39 cellular contexts compared by ENCODE assay signal in the genomic region with DNA sequence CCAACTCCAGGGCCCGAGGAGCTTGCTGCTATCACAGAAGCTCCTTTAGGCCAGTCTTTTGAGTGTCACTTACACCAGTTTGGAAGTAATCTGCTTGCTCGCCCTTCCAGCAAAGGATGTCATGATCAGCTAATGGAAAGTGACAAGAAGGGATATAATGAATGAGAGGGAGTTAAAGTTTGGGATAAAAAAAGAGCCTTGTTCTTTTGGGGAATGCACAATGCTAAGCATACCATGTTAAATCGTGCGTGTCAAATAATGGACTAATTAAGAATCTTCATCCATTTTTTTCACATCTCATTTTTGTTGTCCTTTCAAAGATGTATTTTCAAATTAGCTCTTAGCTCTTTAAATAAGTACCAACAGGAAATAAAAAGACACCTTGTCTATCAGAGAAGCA. TPM values are rescaled to one million over a fixed set of nuclear protein-coding genes. Genes with fewer than 3 reads are reported as not detected.
"Had no signal": no experiment of that assay in that cellular context is flagged by ENCODE, and none has a peak within 500 bp of the region (broad histone marks: within the 10 kb centered on the region; RNA-seq: fewer than 3 reads in every experiment).

No MANE protein-coding gene starts in this region.

- H3K27ac Mint-ChIP-seq: activated naive CD4-positive, alpha-beta T cell treated with anti-CD3 and anti-CD28 coated beads for 36 hours; activated naive CD4-positive, alpha-beta T cell treated with anti-CD3 and anti-CD28 coated beads, Interleukin-2, amount 10 ng/mL, durations not matched to agents 7 days and 5 days; activated naive CD4-positive, alpha-beta T cell treated with anti-CD3 and anti-CD28 coated beads, Interleukin-2, amount 50 U/mL, for 24 hours; activated naive CD4-positive, alpha-beta T cell treated with anti-CD3 and anti-CD28 coated beads, Interleukin-2, amount 50 U/mL, for 72 hours; activated naive CD8-positive, alpha-beta T cell; activated naive CD8-positive, alpha-beta T cell treated with anti-CD3 and anti-CD28 coated beads for 36 hours; activated naive CD8-positive, alpha-beta T cell treated with anti-CD3 and anti-CD28 coated beads, Interleukin-2, amount 10 ng/mL, durations not matched to agents 7 days and 5 days; activated naive CD8-positive, alpha-beta T cell treated with anti-CD3 and anti-CD28 coated beads, Interleukin-2, amount 50 U/mL, for 24 hours; activated T-cell treated with anti-CD3 and anti-CD28 coated beads, Interleukin-2, amount 50 U/mL, for 24 hours; activated T-cell treated with anti-CD3 and anti-CD28 coated beads, Interleukin-2, amount 50 U/mL, for 72 hours; activated T-helper 1 cell treated with anti-CD3 and anti-CD28 coated beads, Interleukin-12 subunit alpha, Interleukin-12 subunit beta, Interleukin-2, Interleukin-4 antibody, amounts not matched to agents 30 ng/mL and 10 ng/mL and 1 ng/mL, durations not matched to agents 14 hours and 24 hours and 36 hours; activated T-helper 17 cell treated with anti-CD3 and anti-CD28 coated beads, Interleukin-2, amount 50 U/mL, for 72 hours; activated T-helper 2 cell treated with anti-CD3 and anti-CD28 coated beads, Interferon-gamma antibody, Interleukin-2, Interleukin-4, amounts not matched to agents 10 μg/mL and 5 μg/mL and 100 μg/mL, durations not matched to agents 14 hours and 24 hours and 36 hours had no signal

- H3K27me3 Mint-ChIP-seq: activated naive CD4-positive, alpha-beta T cell treated with anti-CD3 and anti-CD28 coated beads, Interleukin-2, amount 10 ng/mL, durations not matched to agents 7 days and 5 days; central memory CD8-positive, alpha-beta T cell had no signal

- H3K4me3 Mint-ChIP-seq: activated naive CD4-positive, alpha-beta T cell treated with anti-CD3 and anti-CD28 coated beads for 36 hours; activated naive CD4-positive, alpha-beta T cell treated with anti-CD3 and anti-CD28 coated beads, Interleukin-2, amount 10 ng/mL, durations not matched to agents 7 days and 5 days; activated naive CD4-positive, alpha-beta T cell treated with anti-CD3 and anti-CD28 coated beads, Interleukin-2, amount 50 U/mL, for 24 hours; activated naive CD8-positive, alpha-beta T cell; activated naive CD8-positive, alpha-beta T cell treated with anti-CD3 and anti-CD28 coated beads for 36 hours; activated naive CD8-positive, alpha-beta T cell treated with anti-CD3 and anti-CD28 coated beads, Interleukin-2, amount 10 ng/mL, durations not matched to agents 7 days and 5 days; activated naive CD8-positive, alpha-beta T cell treated with anti-CD3 and anti-CD28 coated beads, Interleukin-2, amount 50 U/mL, for 24 hours; activated T-cell treated with anti-CD3 and anti-CD28 coated beads, Interleukin-2, amount 50 U/mL, for 24 hours; activated T-cell treated with anti-CD3 and anti-CD28 coated beads, Interleukin-2, amount 50 U/mL, for 4 hours; activated T-cell treated with anti-CD3 and anti-CD28 coated beads, Interleukin-2, amount 50 U/mL, for 72 hours; activated T-helper 1 cell treated with anti-CD3 and anti-CD28 coated beads, Interleukin-12 subunit alpha, Interleukin-12 subunit beta, Interleukin-2, Interleukin-4 antibody, amounts not matched to agents 30 ng/mL and 10 ng/mL and 1 ng/mL, durations not matched to agents 14 hours and 24 hours and 36 hours; activated T-helper 17 cell treated with anti-CD3 and anti-CD28 coated beads, Interleukin-2, amount 50 U/mL, for 72 hours; brain; central memory CD8-positive, alpha-beta T cell had no signal

- H3K4me3 ChIP-seq: adrenal gland, ascending aorta, body of pancreas, breast epithelium, cardiac muscle cell had no signal

- H3K4me1 Mint-ChIP-seq: activated naive CD4-positive, alpha-beta T cell treated with anti-CD3 and anti-CD28 coated beads, Interleukin-2, amount 10 ng/mL, durations not matched to agents 7 days and 5 days; activated naive CD8-positive, alpha-beta T cell treated with anti-CD3 and anti-CD28 coated beads for 36 hours; activated T-helper 17 cell treated with anti-CD3 and anti-CD28 coated beads, Interleukin-2, amount 50 U/mL, for 72 hours; central memory CD8-positive, alpha-beta T cell had no signal

- H3K36me3 ChIP-seq: adrenal gland, ascending aorta, brain microvascular endothelial cell, breast epithelium, cardiac muscle cell had no signal

- H3K9me3 Mint-ChIP-seq: activated naive CD4-positive, alpha-beta T cell treated with anti-CD3 and anti-CD28 coated beads for 36 hours; activated naive CD4-positive, alpha-beta T cell treated with anti-CD3 and anti-CD28 coated beads, Interleukin-2, amount 10 ng/mL, durations not matched to agents 7 days and 5 days; activated naive CD4-positive, alpha-beta T cell treated with anti-CD3 and anti-CD28 coated beads, Interleukin-2, amount 50 U/mL, for 24 hours; activated naive CD8-positive, alpha-beta T cell treated with anti-CD3 and anti-CD28 coated beads, Interleukin-2, amount 10 ng/mL, durations not matched to agents 7 days and 5 days; activated naive CD8-positive, alpha-beta T cell treated with anti-CD3 and anti-CD28 coated beads, Interleukin-2, amount 50 U/mL, for 24 hours; activated T-cell treated with anti-CD3 and anti-CD28 coated beads, Interleukin-2, amount 50 U/mL, for 24 hours; activated T-cell treated with anti-CD3 and anti-CD28 coated beads, Interleukin-2, amount 50 U/mL, for 4 hours; activated T-cell treated with anti-CD3 and anti-CD28 coated beads, Interleukin-2, amount 50 U/mL, for 72 hours; activated T-helper 1 cell treated with anti-CD3 and anti-CD28 coated beads, Interleukin-12 subunit alpha, Interleukin-12 subunit beta, Interleukin-2, Interleukin-4 antibody, amounts not matched to agents 30 ng/mL and 10 ng/mL and 1 ng/mL, durations not matched to agents 14 hours and 24 hours and 36 hours; activated T-helper 2 cell treated with anti-CD3 and anti-CD28 coated beads, Interferon-gamma antibody, Interleukin-2, Interleukin-4, amounts not matched to agents 10 μg/mL and 5 μg/mL and 100 μg/mL, durations not matched to agents 14 hours and 24 hours and 36 hours; central memory CD8-positive, alpha-beta T cell had no signal

- H3K9me3 ChIP-seq: adrenal gland, ascending aorta, body of pancreas, breast epithelium had no signal

- H3K27me3 ChIP-seq: adrenal gland, ascending aorta, body of pancreas, brain microvascular endothelial cell, breast epithelium, cardiac muscle cell had no signal

- H3K27ac ChIP-seq: adrenal gland, ascending aorta, body of pancreas, brain microvascular endothelial cell, breast epithelium, cardiac muscle cell had no signal

- ATAC-seq: activated naive CD4-positive, alpha-beta T cell treated with anti-CD3 and anti-CD28 coated beads, Interleukin-2, amount 50 U/mL, for 72 hours; activated naive CD8-positive, alpha-beta T cell treated with anti-CD3 and anti-CD28 coated beads, Interleukin-2, amount 50 U/mL, for 24 hours; activated T-cell treated with anti-CD3 and anti-CD28 coated beads, Interleukin-2, amount 50 U/mL, for 4 hours; activated T-cell treated with anti-CD3 and anti-CD28 coated beads, Interleukin-2, amount 50 U/mL, for 72 hours; activated T-helper 17 cell treated with anti-CD3 and anti-CD28 coated beads, Interleukin-2, amount 50 U/mL, for 72 hours; body of pancreas had no signal

- H3K4me1 ChIP-seq: adrenal gland, ascending aorta, body of pancreas, breast epithelium had no signal

- H3K36me3 Mint-ChIP-seq: activated naive CD4-positive, alpha-beta T cell treated with anti-CD3 and anti-CD28 coated beads, Interleukin-2, amount 10 ng/mL, durations not matched to agents 7 days and 5 days; activated naive CD4-positive, alpha-beta T cell treated with anti-CD3 and anti-CD28 coated beads, Interleukin-2, amount 50 U/mL, for 24 hours; activated naive CD4-positive, alpha-beta T cell treated with anti-CD3 and anti-CD28 coated beads, Interleukin-2, amount 50 U/mL, for 72 hours; activated naive CD8-positive, alpha-beta T cell; activated naive CD8-positive, alpha-beta T cell treated with anti-CD3 and anti-CD28 coated beads for 36 hours; activated naive CD8-positive, alpha-beta T cell treated with anti-CD3 and anti-CD28 coated beads, Interleukin-2, amount 10 ng/mL, durations not matched to agents 7 days and 5 days; brain had no signal

- DNase-seq: activated effector memory CD4-positive, alpha-beta T cell treated with anti-CD3 and anti-CD28 coated beads, Interleukin-2, amount 50 U/mL, for 16 hours; activated effector memory CD4-positive, alpha-beta T cell treated with Interleukin-2 at 50 U/mL for 16 hours; activated gamma-delta T cell; activated gamma-delta T cell treated with Interleukin-2 at 50 U/mL for 16 hours; activated naive CD4-positive, alpha-beta T cell; activated naive CD4-positive, alpha-beta T cell treated with anti-CD3 and anti-CD28 coated beads for 36 hours; activated naive CD4-positive, alpha-beta T cell treated with anti-CD3 and anti-CD28 coated beads, Interleukin-2, amount 10 ng/mL, durations not matched to agents 7 days and 5 days; activated naive CD4-positive, alpha-beta T cell treated with anti-CD3 and anti-CD28 coated beads, Interleukin-2, amount 50 U/mL, for 16 hours; activated naive CD4-positive, alpha-beta T cell treated with Interleukin-2 at 50 U/mL for 16 hours; activated naive CD8-positive, alpha-beta T cell treated with anti-CD3 and anti-CD28 coated beads for 36 hours; activated naive CD8-positive, alpha-beta T cell treated with anti-CD3 and anti-CD28 coated beads, Interleukin-2, amount 10 ng/mL, durations not matched to agents 7 days and 5 days; activated naive CD8-positive, alpha-beta T cell treated with anti-CD3 and anti-CD28 coated beads, Interleukin-2, amount 50 U/mL, for 24 hours; activated T-cell treated with anti-CD3 and anti-CD28 coated beads for 4 hours; activated T-cell treated with anti-CD3 and anti-CD28 coated beads, Interleukin-2, amount 50 U/mL, for 1 hour; activated T-cell treated with anti-CD3 and anti-CD28 coated beads, Interleukin-2, amount 50 U/mL, for 24 hours; activated T-cell treated with anti-CD3 and anti-CD28 coated beads, Interleukin-2, amount 50 U/mL, for 4 hours; activated T-cell treated with anti-CD3 and anti-CD28 coated beads, Interleukin-2, amount 50 U/mL, for 48 hours; activated T-cell treated with anti-CD3 and anti-CD28 coated beads, Interleukin-2, amount 50 U/mL, for 72 hours; adrenal gland; amniotic stem cell; amygdala; anterior cingulate cortex; aorta; body of pancreas; brain microvascular endothelial cell; caudate nucleus; central memory CD4-positive, alpha-beta T cell; cerebellar nuclear complex had no signal

RNA-seq across cellular contexts. Expression of gene PROX1, which starts 19.4 kb away (rescaled TPM):
- total RNA-seq: activated naive CD8-positive, alpha-beta T cell treated with anti-CD3 and anti-CD28 coated beads for 36 hours; activated naive CD8-positive, alpha-beta T cell treated with anti-CD3 and anti-CD28 coated beads, Interleukin-2, amount 10 ng/mL, durations not matched to agents 7 days and 5 days; activated T-helper 1 cell treated with anti-CD3 and anti-CD28 coated beads, Interleukin-12 subunit alpha, Interleukin-12 subunit beta, Interleukin-2, Interleukin-4 antibody, amounts not matched to agents 30 ng/mL and 10 ng/mL and 1 ng/mL, durations not matched to agents 14 hours and 24 hours and 36 hours; activated T-helper 2 cell treated with anti-CD3 and anti-CD28 coated beads, Interferon-gamma antibody, Interleukin-2, Interleukin-4, amounts not matched to agents 10 μg/mL and 5 μg/mL and 100 μg/mL, durations not matched to agents 14 hours and 24 hours and 36 hours had no signal
